ENCODE assay signal across 12 cellular contexts in genomic region chr3:86989611-86990010, GRCh38. TPM values are rescaled to one million over a fixed set of nuclear protein-coding genes. Genes with fewer than 3 reads are reported as not detected.
A peak's percentile ranks its signal among the peaks of the same experiment; 100 is the strongest.
DNase-seq lines count a peak whose midpoint lies in the region; ATAC-seq and TF ChIP-seq lines count a peak whose summit lies in the region.
"Had no signal": no experiment of that assay in that cellular context is flagged by ENCODE, and none has a peak within 500 bp of the region (broad histone marks: within the 10 kb centered on the region; RNA-seq: fewer than 3 reads in every experiment).

No MANE protein-coding gene starts in this region.

- in situ Hi-C loops in gastrocnemius medialis (cut with MboI; ENCODE audit: low sequenced_read_pairs in 4 of 4) = loop anchor here in 1 of 4 donors (25.0 kb wide), 1 partner anchor 1073 kb away; the partner anchor contains the start of genes CGGBP1 and ZNF654

- no peak overlapping the region for H3K9ac ChIP-seq in iPS-15b (ENCODE audit: low read depth, low read length)

- H3K27ac ChIP-seq in ascending aorta (peak overlapping the region; percentile 90 to 91), gastrocnemius medialis (peak overlapping the region; percentile 59 to 81 (median 70))
- H3K27ac ChIP-seq: VCaP had no signal

- peak overlapping the region; percentile 65 to 89 for H3K4me3 ChIP-seq in ascending aorta
- peak overlapping the region; percentile 85 for H3K4me3 ChIP-seq in iPS-15b (ENCODE audit: low read depth, low read length)
- H3K4me3 ChIP-seq in gastrocnemius medialis = peak overlapping the region; percentile 49 to 69 (median 64)
- H3K4me3 ChIP-seq: GM12878 had no signal

- intact Hi-C loops in ascending aorta (cut with DNase I) (loop anchor here (2.0 to 10.0 kb wide), 5 partner anchors 53 to 1065 kb away; partner anchors contain the start of genes CGGBP1, CHMP2B and ZNF654), gastrocnemius medialis (cut with DNase I; ENCODE audit: low total_unique reads) (no loop called here)

- H3K4me1 ChIP-seq in ascending aorta = peaks cover 0 to 17% of the 10 kb centered on the region in 2 donors
- H3K4me1 ChIP-seq in iPS-15b (ENCODE audit: control insufficient read depth, insufficient read depth, low read length) = peaks cover 2% of the 10 kb centered on the region
- H3K4me1 ChIP-seq in gastrocnemius medialis = peaks cover 0 to 4% of the 10 kb centered on the region in 2 donors

- no peak for TF ChIP-seq CTCF in ascending aorta (IDR thresholded peaks at IDR 0.05)
- no peak for TF ChIP-seq CTCF in gastrocnemius medialis (IDR thresholded peaks at IDR 0.05 in 4 of 5, conservative IDR thresholded peaks at IDR 0.05 in 1 of 5)

- H3K9me3 ChIP-seq in ascending aorta (no peaks in the 10 kb centered on the region), iPS-15b (ENCODE audit: control insufficient read depth, insufficient read depth, low read length) (no peaks in the 10 kb centered on the region), gastrocnemius medialis (no peaks in the 10 kb centered on the region)

- TF ChIP-seq POLR2A in gastrocnemius medialis (IDR thresholded peaks at IDR 0.05) = no peak

- no peak for ATAC-seq in gastrocnemius medialis
- no peak for ATAC-seq in HG02973 (IDR thresholded peaks at IDR 0.05; ENCODE audit: unreplicated experiment)
- no peak for ATAC-seq in GM21423 (IDR thresholded peaks at IDR 0.05; ENCODE audit: unreplicated experiment)
- ATAC-seq: CD8-positive, alpha-beta T cell; GM12878 had no signal

- H3K27me3 ChIP-seq in ascending aorta (no peaks in the 10 kb centered on the region), iPS-15b (ENCODE audit: control insufficient read depth, insufficient read depth, low read length) (peaks cover 22% of the 10 kb centered on the region), gastrocnemius medialis (peaks cover 16 to 30% (median 28%) of the 10 kb centered on the region in 3 donors)

- H3K36me3 ChIP-seq in ascending aorta = no peaks in the 10 kb centered on the region
- H3K36me3 ChIP-seq in iPS-15b (ENCODE audit: control insufficient read depth, insufficient read depth, low read length) = no peaks in the 10 kb centered on the region
- H3K36me3 ChIP-seq in gastrocnemius medialis = no peaks in the 10 kb centered on the region

- peak; percentile 44 for DNase-seq in EH (ENCODE audit: low read depth)
- DNase-seq in ascending aorta (ENCODE audit: low spot score in 2 of 2) = no peak
- no peak for DNase-seq in gastrocnemius medialis
- DNase-seq in amniotic stem cell (lab: John Stamatoyannopoulos, UW) = no peak
- DNase-seq in stimulated activated CD4-positive, alpha-beta T cell treated with anti-CD3 and anti-CD28 coated beads, Interleukin-4, amount 100 ng/mL, for 4 hours = no peak
- DNase-seq: CD8-positive, alpha-beta T cell had no signal

RNA-seq across cellular contexts. Expression of gene VGLL3, which starts 1.3 kb away (rescaled TPM):
- total RNA-seq in ascending aorta (138 TPM), gastrocnemius medialis (1 to 10 TPM; 3.5 to 9.5 (median 5.6) TPM)
- total RNA-seq: CD8-positive, alpha-beta T cell; natural killer cell treated with Interleukin-12 subunit alpha and Interleukin-12 subunit beta and Interleukin-15 and Interleukin-18, amount 100 ng/mL, for 72 hours had no signal

Comparison
In these comparisons a context has a peak if more than half of its experiments do, and no peak if none do; other contexts are left out.
1. RNA of gene VGLL3, which starts 1.3 kb away (total RNA-seq): 138 TPM in ascending aorta (single experiment); 3.5 to 9.5 TPM in gastrocnemius medialis; every median in the first group is over 10 times any median in the second.
2. Peak in every context shown above with its lines, with median percentiles within 50 percentile points of each other: H3K4me3 ChIP-seq.